ENCODE assay signal across 1 cellular context in the genomic region with DNA sequence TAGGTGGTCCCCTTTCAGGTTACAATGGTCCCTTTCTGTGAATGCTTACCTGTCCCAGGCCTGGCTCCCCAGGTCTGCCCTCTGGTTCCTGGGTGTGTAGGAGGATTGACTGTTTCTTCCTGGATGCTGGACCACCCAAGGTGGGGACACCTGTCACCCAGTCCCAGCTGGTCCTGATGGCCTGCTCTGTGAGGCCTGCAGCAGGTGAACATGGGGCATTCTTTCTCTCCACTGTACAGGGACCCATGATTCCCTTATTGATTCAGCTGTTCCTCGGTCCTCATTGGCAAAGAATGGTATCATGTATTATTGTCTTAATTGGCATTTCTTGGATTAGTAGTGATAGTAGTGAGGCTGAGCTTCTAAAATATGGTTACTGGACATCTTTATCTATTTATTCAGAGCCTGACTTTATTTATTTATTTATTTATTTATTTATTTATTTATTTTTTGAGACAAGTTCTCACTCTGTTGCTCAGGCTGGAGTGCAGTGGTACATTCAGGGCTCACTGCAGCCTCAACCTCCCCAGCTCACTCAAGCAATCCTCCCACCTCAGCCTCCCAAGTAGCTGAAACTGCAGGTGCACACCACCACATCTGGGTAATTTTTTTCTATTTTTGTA.
TF ChIP-seq lines count a peak whose summit lies in the region.

No MANE protein-coding gene starts in this region.

TF ChIP-seq in HEK293, 187 proteins besides CTCF, POLR2A, EP300 and RAD21 (continued from another document):
- TF ChIP-seq, protein P1, sequence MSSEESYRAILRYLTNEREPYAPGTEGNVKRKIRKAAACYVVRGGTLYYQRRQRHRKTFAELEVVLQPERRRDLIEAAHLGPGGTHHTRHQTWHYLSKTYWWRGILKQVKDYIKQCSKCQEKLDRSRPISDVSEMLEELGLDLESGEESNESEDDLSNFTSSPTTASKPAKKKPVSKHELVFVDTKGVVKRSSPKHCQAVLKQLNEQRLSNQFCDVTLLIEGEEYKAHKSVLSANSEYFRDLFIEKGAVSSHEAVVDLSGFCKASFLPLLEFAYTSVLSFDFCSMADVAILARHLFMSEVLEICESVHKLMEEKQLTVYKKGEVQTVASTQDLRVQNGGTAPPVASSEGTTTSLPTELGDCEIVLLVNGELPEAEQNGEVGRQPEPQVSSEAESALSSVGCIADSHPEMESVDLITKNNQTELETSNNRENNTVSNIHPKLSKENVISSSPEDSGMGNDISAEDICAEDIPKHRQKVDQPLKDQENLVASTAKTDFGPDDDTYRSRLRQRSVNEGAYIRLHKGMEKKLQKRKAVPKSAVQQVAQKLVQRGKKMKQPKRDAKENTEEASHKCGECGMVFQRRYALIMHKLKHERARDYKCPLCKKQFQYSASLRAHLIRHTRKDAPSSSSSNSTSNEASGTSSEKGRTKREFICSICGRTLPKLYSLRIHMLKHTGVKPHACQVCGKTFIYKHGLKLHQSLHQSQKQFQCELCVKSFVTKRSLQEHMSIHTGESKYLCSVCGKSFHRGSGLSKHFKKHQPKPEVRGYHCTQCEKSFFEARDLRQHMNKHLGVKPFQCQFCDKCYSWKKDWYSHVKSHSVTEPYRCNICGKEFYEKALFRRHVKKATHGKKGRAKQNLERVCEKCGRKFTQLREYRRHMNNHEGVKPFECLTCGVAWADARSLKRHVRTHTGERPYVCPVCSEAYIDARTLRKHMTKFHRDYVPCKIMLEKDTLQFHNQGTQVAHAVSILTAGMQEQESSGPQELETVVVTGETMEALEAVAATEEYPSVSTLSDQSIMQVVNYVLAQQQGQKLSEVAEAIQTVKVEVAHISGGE (tag by site-specific recombination; conservative IDR thresholded peaks at IDR 0.05; ENCODE audit: low read depth) = peak; percentile 45
- TF ChIP-seq, protein P2, sequence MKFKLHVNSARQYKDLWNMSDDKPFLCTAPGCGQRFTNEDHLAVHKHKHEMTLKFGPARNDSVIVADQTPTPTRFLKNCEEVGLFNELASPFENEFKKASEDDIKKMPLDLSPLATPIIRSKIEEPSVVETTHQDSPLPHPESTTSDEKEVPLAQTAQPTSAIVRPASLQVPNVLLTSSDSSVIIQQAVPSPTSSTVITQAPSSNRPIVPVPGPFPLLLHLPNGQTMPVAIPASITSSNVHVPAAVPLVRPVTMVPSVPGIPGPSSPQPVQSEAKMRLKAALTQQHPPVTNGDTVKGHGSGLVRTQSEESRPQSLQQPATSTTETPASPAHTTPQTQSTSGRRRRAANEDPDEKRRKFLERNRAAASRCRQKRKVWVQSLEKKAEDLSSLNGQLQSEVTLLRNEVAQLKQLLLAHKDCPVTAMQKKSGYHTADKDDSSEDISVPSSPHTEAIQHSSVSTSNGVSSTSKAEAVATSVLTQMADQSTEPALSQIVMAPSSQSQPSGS (tag by site-specific recombination; IDR thresholded peaks at IDR 0.05; ENCODE audit: low read depth) = no peak
- TF ChIP-seq, protein P3, sequence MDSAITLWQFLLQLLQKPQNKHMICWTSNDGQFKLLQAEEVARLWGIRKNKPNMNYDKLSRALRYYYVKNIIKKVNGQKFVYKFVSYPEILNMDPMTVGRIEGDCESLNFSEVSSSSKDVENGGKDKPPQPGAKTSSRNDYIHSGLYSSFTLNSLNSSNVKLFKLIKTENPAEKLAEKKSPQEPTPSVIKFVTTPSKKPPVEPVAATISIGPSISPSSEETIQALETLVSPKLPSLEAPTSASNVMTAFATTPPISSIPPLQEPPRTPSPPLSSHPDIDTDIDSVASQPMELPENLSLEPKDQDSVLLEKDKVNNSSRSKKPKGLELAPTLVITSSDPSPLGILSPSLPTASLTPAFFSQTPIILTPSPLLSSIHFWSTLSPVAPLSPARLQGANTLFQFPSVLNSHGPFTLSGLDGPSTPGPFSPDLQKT (IDR thresholded peaks at IDR 0.05; ENCODE audit: borderline replicate concordance, low read depth, low read length) = no peak
- peak; percentile 74; the same call in 1 of the 2 replicates for TF ChIP-seq ZNF394 (tag by site-specific recombination; IDR thresholded peaks at IDR 0.05; ENCODE audit: borderline replicate concordance)
- TF ChIP-seq ZNF707 (tag by site-specific recombination; IDR thresholded peaks at IDR 0.05) = no peak
- TF ChIP-seq ZNF214 (tag by site-specific recombination; IDR thresholded peaks at IDR 0.05; ENCODE audit: borderline replicate concordance) = no peak
- 0 out of 2 replicates have a peak, but pooled peaks have one; percentile 23 for TF ChIP-seq ZNF266 (tag by site-specific recombination; IDR thresholded peaks at IDR 0.05; ENCODE audit: low read depth)
- no peak for TF ChIP-seq ZNF585B (tag by site-specific recombination; IDR thresholded peaks at IDR 0.05)
- TF ChIP-seq, protein P4, sequence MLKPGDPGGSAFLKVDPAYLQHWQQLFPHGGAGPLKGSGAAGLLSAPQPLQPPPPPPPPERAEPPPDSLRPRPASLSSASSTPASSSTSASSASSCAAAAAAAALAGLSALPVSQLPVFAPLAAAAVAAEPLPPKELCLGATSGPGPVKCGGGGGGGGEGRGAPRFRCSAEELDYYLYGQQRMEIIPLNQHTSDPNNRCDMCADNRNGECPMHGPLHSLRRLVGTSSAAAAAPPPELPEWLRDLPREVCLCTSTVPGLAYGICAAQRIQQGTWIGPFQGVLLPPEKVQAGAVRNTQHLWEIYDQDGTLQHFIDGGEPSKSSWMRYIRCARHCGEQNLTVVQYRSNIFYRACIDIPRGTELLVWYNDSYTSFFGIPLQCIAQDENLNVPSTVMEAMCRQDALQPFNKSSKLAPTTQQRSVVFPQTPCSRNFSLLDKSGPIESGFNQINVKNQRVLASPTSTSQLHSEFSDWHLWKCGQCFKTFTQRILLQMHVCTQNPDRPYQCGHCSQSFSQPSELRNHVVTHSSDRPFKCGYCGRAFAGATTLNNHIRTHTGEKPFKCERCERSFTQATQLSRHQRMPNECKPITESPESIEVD (tag by site-specific recombination; IDR thresholded peaks at IDR 0.05) = no peak
- TF ChIP-seq ZNF561 (tag by site-specific recombination; IDR thresholded peaks at IDR 0.05; ENCODE audit: borderline replicate concordance) = no peak
- no peak for TF ChIP-seq ZNF37A (tag by site-specific recombination; IDR thresholded peaks at IDR 0.05)
- TF ChIP-seq, protein P5, sequence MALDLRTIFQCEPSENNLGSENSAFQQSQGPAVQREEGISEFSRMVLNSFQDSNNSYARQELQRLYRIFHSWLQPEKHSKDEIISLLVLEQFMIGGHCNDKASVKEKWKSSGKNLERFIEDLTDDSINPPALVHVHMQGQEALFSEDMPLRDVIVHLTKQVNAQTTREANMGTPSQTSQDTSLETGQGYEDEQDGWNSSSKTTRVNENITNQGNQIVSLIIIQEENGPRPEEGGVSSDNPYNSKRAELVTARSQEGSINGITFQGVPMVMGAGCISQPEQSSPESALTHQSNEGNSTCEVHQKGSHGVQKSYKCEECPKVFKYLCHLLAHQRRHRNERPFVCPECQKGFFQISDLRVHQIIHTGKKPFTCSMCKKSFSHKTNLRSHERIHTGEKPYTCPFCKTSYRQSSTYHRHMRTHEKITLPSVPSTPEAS (tag by site-specific recombination; IDR thresholded peaks at IDR 0.05) = no peak
- TF ChIP-seq, protein P6, sequence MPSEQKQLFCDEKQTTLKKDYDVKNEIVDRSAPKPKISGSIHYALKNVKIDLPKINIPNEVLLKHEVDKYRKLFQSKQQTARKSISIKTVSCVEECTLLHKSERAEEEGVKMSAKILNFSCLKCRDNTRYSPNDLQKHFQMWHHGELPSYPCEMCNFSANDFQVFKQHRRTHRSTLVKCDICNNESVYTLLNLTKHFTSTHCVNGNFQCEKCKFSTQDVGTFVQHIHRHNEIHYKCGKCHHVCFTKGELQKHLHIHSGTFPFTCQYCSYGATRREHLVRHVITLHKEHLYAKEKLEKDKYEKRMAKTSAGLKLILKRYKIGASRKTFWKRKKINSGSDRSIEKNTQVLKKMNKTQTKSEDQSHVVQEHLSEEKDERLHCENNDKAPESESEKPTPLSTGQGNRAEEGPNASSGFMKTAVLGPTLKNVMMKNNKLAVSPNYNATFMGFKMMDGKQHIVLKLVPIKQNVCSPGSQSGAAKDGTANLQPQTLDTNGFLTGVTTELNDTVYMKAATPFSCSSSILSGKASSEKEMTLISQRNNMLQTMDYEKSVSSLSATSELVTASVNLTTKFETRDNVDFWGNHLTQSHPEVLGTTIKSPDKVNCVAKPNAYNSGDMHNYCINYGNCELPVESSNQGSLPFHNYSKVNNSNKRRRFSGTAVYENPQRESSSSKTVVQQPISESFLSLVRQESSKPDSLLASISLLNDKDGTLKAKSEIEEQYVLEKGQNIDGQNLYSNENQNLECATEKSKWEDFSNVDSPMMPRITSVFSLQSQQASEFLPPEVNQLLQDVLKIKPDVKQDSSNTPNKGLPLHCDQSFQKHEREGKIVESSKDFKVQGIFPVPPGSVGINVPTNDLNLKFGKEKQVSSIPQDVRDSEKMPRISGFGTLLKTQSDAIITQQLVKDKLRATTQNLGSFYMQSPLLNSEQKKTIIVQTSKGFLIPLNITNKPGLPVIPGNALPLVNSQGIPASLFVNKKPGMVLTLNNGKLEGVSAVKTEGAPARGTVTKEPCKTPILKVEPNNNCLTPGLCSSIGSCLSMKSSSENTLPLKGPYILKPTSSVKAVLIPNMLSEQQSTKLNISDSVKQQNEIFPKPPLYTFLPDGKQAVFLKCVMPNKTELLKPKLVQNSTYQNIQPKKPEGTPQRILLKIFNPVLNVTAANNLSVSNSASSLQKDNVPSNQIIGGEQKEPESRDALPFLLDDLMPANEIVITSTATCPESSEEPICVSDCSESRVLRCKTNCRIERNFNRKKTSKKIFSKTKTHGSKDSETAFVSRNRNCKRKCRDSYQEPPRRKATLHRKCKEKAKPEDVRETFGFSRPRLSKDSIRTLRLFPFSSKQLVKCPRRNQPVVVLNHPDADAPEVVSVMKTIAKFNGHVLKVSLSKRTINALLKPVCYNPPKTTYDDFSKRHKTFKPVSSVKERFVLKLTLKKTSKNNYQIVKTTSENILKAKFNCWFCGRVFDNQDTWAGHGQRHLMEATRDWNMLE (tag by site-specific recombination; conservative IDR thresholded peaks at IDR 0.05; ENCODE audit: low read depth) = peak; percentile 63; the same call in 1 of the 2 replicates
- no peak for TF ChIP-seq YY1 (tag by site-specific recombination; IDR thresholded peaks at IDR 0.05)
- TF ChIP-seq ZNF426 (tag by site-specific recombination; IDR thresholded peaks at IDR 0.05) = peak; percentile 45
- TF ChIP-seq ZNF555 (tag by site-specific recombination; conservative IDR thresholded peaks at IDR 0.05) = peak; percentile 39
- no peak for TF ChIP-seq RBAK (tag by site-specific recombination; IDR thresholded peaks at IDR 0.05)
- TF ChIP-seq, protein P7, sequence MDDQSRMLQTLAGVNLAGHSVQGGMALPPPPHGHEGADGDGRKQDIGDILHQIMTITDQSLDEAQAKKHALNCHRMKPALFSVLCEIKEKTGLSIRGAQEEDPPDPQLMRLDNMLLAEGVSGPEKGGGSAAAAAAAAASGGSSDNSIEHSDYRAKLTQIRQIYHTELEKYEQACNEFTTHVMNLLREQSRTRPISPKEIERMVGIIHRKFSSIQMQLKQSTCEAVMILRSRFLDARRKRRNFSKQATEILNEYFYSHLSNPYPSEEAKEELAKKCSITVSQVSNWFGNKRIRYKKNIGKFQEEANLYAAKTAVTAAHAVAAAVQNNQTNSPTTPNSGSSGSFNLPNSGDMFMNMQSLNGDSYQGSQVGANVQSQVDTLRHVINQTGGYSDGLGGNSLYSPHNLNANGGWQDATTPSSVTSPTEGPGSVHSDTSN (CRISPR knock-in tag; IDR thresholded peaks at IDR 0.05) = no peak
- peak; percentile 32; the same call in 1 of the 2 replicates for TF ChIP-seq ZBTB8A (tag by site-specific recombination; IDR thresholded peaks at IDR 0.05)
